ENCODE assay signal across 15 cellular contexts in the genomic region with DNA sequence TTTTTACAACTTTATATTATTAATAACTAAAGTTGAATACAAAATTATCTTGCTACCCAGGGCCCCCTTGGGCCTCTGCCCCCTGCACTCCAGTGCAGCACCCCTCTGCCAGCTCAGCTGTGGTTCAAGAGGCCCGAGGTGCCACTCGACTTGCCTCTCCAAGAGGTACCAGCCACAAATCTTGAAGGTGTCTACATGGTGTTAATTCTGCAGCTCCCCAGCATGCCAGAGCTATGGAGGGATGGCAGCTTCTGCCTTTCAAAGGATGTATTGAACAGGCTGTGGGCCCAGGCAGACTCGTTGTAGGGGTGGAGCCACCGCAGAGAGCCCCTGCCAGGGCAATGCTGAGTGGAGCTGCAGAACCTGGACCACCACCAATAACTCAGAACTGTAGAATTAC.
DNase-seq lines count a peak whose midpoint lies in the region; TF ChIP-seq lines count a peak whose summit lies in the region.
"Had no signal": no experiment of that assay in that cellular context is flagged by ENCODE, and none has a peak within 500 bp of the region (broad histone marks: within the 10 kb centered on the region; RNA-seq: fewer than 3 reads in every experiment).

No MANE protein-coding gene starts in this region.

- H3K4me2 ChIP-seq in OCI-LY1 (ENCODE audit: low read length) (no peak overlapping the region), smooth muscle cell (no peak overlapping the region)
- H3K4me2 ChIP-seq: BLaER1, GM23338 had no signal

- H3K36me3 ChIP-seq in OCI-LY1 (ENCODE audit: insufficient read depth, low read length): no peaks in the 10 kb centered on the region
- no peaks in the 10 kb centered on the region for H3K36me3 ChIP-seq in spleen
- H3K36me3 ChIP-seq in smooth muscle cell (ENCODE audit: low read depth): no peaks in the 10 kb centered on the region
- H3K36me3 ChIP-seq: BLaER1 had no signal

- DNase-seq in GM20000 (ENCODE audit: low spot score) (peak; percentile 2), mesenteric fat pad (ENCODE audit: low spot score) (peak; percentile 73), spleen (peak; percentile 54), smooth muscle cell (lab: John Stamatoyannopoulos, UW; ENCODE audit: unreplicated experiment) (no peak)
- DNase-seq in stimulated activated CD8-positive, alpha-beta memory T cell treated with anti-CD3 and anti-CD28 coated beads, Interleukin-4, amount 100 ng/mL, for 48 hours: no peak
- DNase-seq: Caco-2; CD4-positive, CD25-positive, alpha-beta regulatory T cell; CD8-positive, alpha-beta T cell; DMS153; DND-41; H9 had no signal

- H3K4me1 ChIP-seq in OCI-LY1 (ENCODE audit: insufficient read depth, low read length, severe bottlenecking): no peaks in the 10 kb centered on the region
- no peaks in the 10 kb centered on the region for H3K4me1 ChIP-seq in spleen
- no peaks in the 10 kb centered on the region for H3K4me1 ChIP-seq in smooth muscle cell (ENCODE audit: low read depth)
- H3K4me1 ChIP-seq: BLaER1, Caco-2 had no signal

- H3K9ac ChIP-seq in OCI-LY1 (ENCODE audit: low read length) (no peak overlapping the region), smooth muscle cell (ENCODE audit: low read depth) (no peak overlapping the region)
- H3K9ac ChIP-seq: BLaER1 had no signal

- H3K27ac ChIP-seq in OCI-LY1 (ENCODE audit: low read depth, low read length, poor library complexity, severe bottlenecking) (no peak overlapping the region), spleen (no peak overlapping the region), smooth muscle cell (ENCODE audit: low read depth) (no peak overlapping the region)
- H3K27ac ChIP-seq: BLaER1, C4-2B had no signal

- H3F3A ChIP-seq in OCI-LY1 (ENCODE audit: insufficient read depth, low read length) (no peaks in the 10 kb centered on the region), smooth muscle cell (ENCODE audit: low read depth) (no peaks in the 10 kb centered on the region)

- H3K79me2 ChIP-seq in OCI-LY1 (ENCODE audit: insufficient read depth, low read length): no peaks in the 10 kb centered on the region
- H3K79me2 ChIP-seq in smooth muscle cell (ENCODE audit: low read depth): no peaks in the 10 kb centered on the region

- no peaks in the 10 kb centered on the region for H3K9me3 ChIP-seq in OCI-LY1 (ENCODE audit: low read length)
- peaks cover 0 to 6% (median 0%) of the 10 kb centered on the region in 8 donors for H3K9me3 ChIP-seq in spleen
- H3K9me3 ChIP-seq in smooth muscle cell (replicated peaks; ENCODE audit: low read depth): no peaks in the 10 kb centered on the region
- H3K9me3 ChIP-seq: BLaER1, Caco-2 had no signal

- H3K27me3 ChIP-seq in OCI-LY1 (ENCODE audit: insufficient read depth, low read length): no peaks in the 10 kb centered on the region
- no peaks in the 10 kb centered on the region for H3K27me3 ChIP-seq in spleen (replicated peaks in 1 of 7)
- H3K27me3 ChIP-seq in smooth muscle cell (ENCODE audit: low read depth): no peaks in the 10 kb centered on the region
- H3K27me3 ChIP-seq: BLaER1 had no signal

- H2AFZ ChIP-seq in OCI-LY1 (ENCODE audit: low read length) (0 out of 2 replicates have a peak overlapping the region, but pooled peaks have one; percentile 33), smooth muscle cell (ENCODE audit: low read depth) (no peak overlapping the region)
- H2AFZ ChIP-seq: GM23338 had no signal

- TF ChIP-seq CTCF in GM20000 (IDR thresholded peaks at IDR 0.05; ENCODE audit: extremely low read depth, missing control alignments) (no peak), OCI-LY1 (IDR thresholded peaks at IDR 0.05; ENCODE audit: low read length) (no peak), spleen (IDR thresholded peaks at IDR 0.05 in 8 of 11, conservative IDR thresholded peaks at IDR 0.05 in 3 of 11) (no peak), smooth muscle cell (IDR thresholded peaks at IDR 0.05; ENCODE audit: borderline replicate concordance, insufficient read depth, poor library complexity, severe bottlenecking) (no peak)

- intact Hi-C loops in spleen (cut with DNase I; ENCODE audit: low total_unique reads): no loop called here

- H4K20me1 ChIP-seq in OCI-LY1 (ENCODE audit: insufficient read depth, low read length) (no peaks in the 10 kb centered on the region), smooth muscle cell (ENCODE audit: low read depth) (no peaks in the 10 kb centered on the region)
- H4K20me1 ChIP-seq: BLaER1 had no signal

- H3K4me3 ChIP-seq in OCI-LY1 (ENCODE audit: low read depth, low read length, poor library complexity, severe bottlenecking): no peak overlapping the region
- no peak overlapping the region for H3K4me3 ChIP-seq in spleen
- H3K4me3 ChIP-seq in smooth muscle cell: no peak overlapping the region
- H3K4me3 ChIP-seq: BLaER1, GM23338 had no signal

- H3K9me2 ChIP-seq in OCI-LY1 (ENCODE audit: low read depth, low read length): no peaks in the 10 kb centered on the region

- no peak for TF ChIP-seq POLR2A in spleen (IDR thresholded peaks at IDR 0.05)

- WGBS in spleen, 5 donors: 68 to 83% (median 77%) methylated on average over 4 of the region's 4 CpGs
- 94% methylated on average over 4 of the region's 4 CpGs for WGBS in smooth muscle cell (ENCODE audit: low lambda C conversion rate)

Comparison
In these comparisons a context has a peak if more than half of its experiments do, and no peak if none do; other contexts are left out.
1. DNase-seq: peak in GM20000 (single experiment), mesenteric fat pad (single experiment) and spleen (single experiment); none in smooth muscle cell (single experiment) and stimulated activated CD8-positive, alpha-beta memory T cell treated with anti-CD3 and anti-CD28 coated beads, Interleukin-4, amount 100 ng/mL, for 48 hours (single experiment).